ENCODE assay signal across 9 cellular contexts in genomic region chr11:327581-327923, GRCh38. TPM values are rescaled to one million over a fixed set of nuclear protein-coding genes. Genes with fewer than 3 reads are reported as not detected.
DNase-seq lines count a peak whose midpoint lies in the region; ATAC-seq and TF ChIP-seq lines count a peak whose summit lies in the region.
"Had no signal": no experiment of that assay in that cellular context is flagged by ENCODE, and none has a peak within 500 bp of the region (broad histone marks: within the 10 kb centered on the region; RNA-seq: fewer than 3 reads in every experiment).

No MANE protein-coding gene starts in this region.

- WGBS in testis, 2 donors: 93 to 99% methylated on average over 3 of the region's 3 CpGs
- no CpG with 5 or more reads among the region's 3 CpGs for WGBS in mesendoderm (ENCODE audit: extremely low coverage, insufficient coverage, low lambda C conversion rate)

- H3K4me1 ChIP-seq in testis: peaks cover 65% of the 10 kb centered on the region
- H3K4me1 ChIP-seq in mesendoderm (ENCODE audit: control insufficient read depth, low read depth, low read length): peaks cover 5% of the 10 kb centered on the region

- no peak overlapping the region for H3K4ac ChIP-seq in mesendoderm (ENCODE audit: low read depth, low read length)

- H2BK120ac ChIP-seq in mesendoderm (ENCODE audit: low read depth, low read length): no peak overlapping the region

- no peak overlapping the region for H3K23ac ChIP-seq in mesendoderm (ENCODE audit: low read length)

- no peaks in the 10 kb centered on the region for H3K9me3 ChIP-seq in testis

- H3K27me3 ChIP-seq in testis (no peaks in the 10 kb centered on the region), mesendoderm (ENCODE audit: insufficient read depth, low read length, poor library complexity) (no peaks in the 10 kb centered on the region)
- H3K27me3 ChIP-seq: MG63 had no signal

- no peak overlapping the region for H3K4me2 ChIP-seq in mesendoderm (ENCODE audit: low read length)

- TF ChIP-seq CTCF in mesothelial cell of epicardium (IDR thresholded peaks at IDR 0.05; ENCODE audit: unreplicated experiment): no peak
- no peak for TF ChIP-seq CTCF in testis (IDR thresholded peaks at IDR 0.05)

- no peak for DNase-seq in activated T-cell treated with anti-CD3 and anti-CD28 coated beads, Interleukin-2, amount 50 U/mL, for 72 hours
- no peak for DNase-seq in activated T-cell treated with anti-CD3 and anti-CD28 coated beads for 4 hours
- DNase-seq in mesothelial cell of epicardium (ENCODE audit: low spot score in 2 of 2, unreplicated experiment in 2 of 2): no peak
- DNase-seq in testis: no peak
- no peak for DNase-seq in DMS53 treated with DMSO at 0.1 percent for 48 hours (lab: John Stamatoyannopoulos, UW; ENCODE audit: unreplicated experiment)
- no peak for DNase-seq in mesendoderm
- no peak for DNase-seq in NCI-H1092 treated with DMSO at 0.1 percent for 48 hours (lab: John Stamatoyannopoulos, UW)
- DNase-seq: MG63 had no signal

- no peak overlapping the region for H2BK5ac ChIP-seq in mesendoderm (ENCODE audit: low read length)

- intact Hi-C loops in testis (cut with DNase I; ENCODE audit: low total_unique reads): no loop called here

- peak overlapping the region; percentile 86 to 89 for H3K4me3 Mint-ChIP-seq in activated T-cell treated with anti-CD3 and anti-CD28 coated beads, Interleukin-2, amount 50 U/mL, for 72 hours
- no peak overlapping the region for H3K4me3 Mint-ChIP-seq in mesothelial cell of epicardium

- no peaks in the 10 kb centered on the region for H3K79me2 ChIP-seq in mesendoderm (ENCODE audit: control insufficient read depth, insufficient read depth, low read length)

- no peaks in the 10 kb centered on the region for H3K79me1 ChIP-seq in mesendoderm (ENCODE audit: low read length)

- TF ChIP-seq POLR2A in testis (IDR thresholded peaks at IDR 0.05): no peak

- no peak overlapping the region for H2BK15ac ChIP-seq in mesendoderm (replicated peaks; ENCODE audit: low read depth)

- H4K5ac ChIP-seq in mesendoderm (ENCODE audit: low read length): no peak overlapping the region

- H3K36me3 ChIP-seq in testis (ENCODE audit: low read depth, missing control alignments) (no peaks in the 10 kb centered on the region), mesendoderm (ENCODE audit: control insufficient read depth, insufficient read depth, low read length) (no peaks in the 10 kb centered on the region)
- H3K36me3 ChIP-seq: MG63 had no signal

- H3K56ac ChIP-seq in mesendoderm (ENCODE audit: low read length): no peak overlapping the region

- no peak overlapping the region for H4K8ac ChIP-seq in mesendoderm (ENCODE audit: low read depth, low read length)

- peaks cover 0 to 2% of the 10 kb centered on the region in 2 donors for H3K36me3 Mint-ChIP-seq in activated T-cell treated with anti-CD3 and anti-CD28 coated beads, Interleukin-2, amount 50 U/mL, for 72 hours (ENCODE audit: insufficient read depth in 2 of 2)
- H3K36me3 Mint-ChIP-seq in mesothelial cell of epicardium: no peaks in the 10 kb centered on the region

- peaks cover 86% of the 10 kb centered on the region for H3K4me1 Mint-ChIP-seq in activated T-cell treated with anti-CD3 and anti-CD28 coated beads, Interleukin-2, amount 50 U/mL, for 72 hours (ENCODE audit: low read depth)
- peaks cover 35% of the 10 kb centered on the region for H3K4me1 Mint-ChIP-seq in mesothelial cell of epicardium

- no peak for ATAC-seq in activated T-cell treated with anti-CD3 and anti-CD28 coated beads, Interleukin-2, amount 50 U/mL, for 72 hours (replicated peaks in 1 of 2)

- no peaks in the 10 kb centered on the region for H3K9me3 Mint-ChIP-seq in activated T-cell treated with anti-CD3 and anti-CD28 coated beads, Interleukin-2, amount 50 U/mL, for 72 hours
- H3K9me3 Mint-ChIP-seq in mesothelial cell of epicardium: no peaks in the 10 kb centered on the region

- H3K27ac ChIP-seq in angular gyrus (ENCODE audit: low read depth, low read length) (peak overlapping the region; percentile 87), testis (peak overlapping the region; percentile 91 to 94), mesendoderm (ENCODE audit: low read depth, low read length) (no peak overlapping the region)

- no peak overlapping the region for H3K18ac ChIP-seq in mesendoderm (ENCODE audit: low read length)

- no peak overlapping the region for H2AK5ac ChIP-seq in mesendoderm (ENCODE audit: low read length)

- no peaks in the 10 kb centered on the region for H3K27me3 Mint-ChIP-seq in activated T-cell treated with anti-CD3 and anti-CD28 coated beads, Interleukin-2, amount 50 U/mL, for 72 hours (ENCODE audit: low read depth)
- no peaks in the 10 kb centered on the region for H3K27me3 Mint-ChIP-seq in mesothelial cell of epicardium (ENCODE audit: low read depth)

- H3K4me3 ChIP-seq in testis (no peak overlapping the region), mesendoderm (ENCODE audit: low read length) (no peak overlapping the region)
- H3K4me3 ChIP-seq: MG63 had no signal

- peak overlapping the region; percentile 84 for H3K27ac Mint-ChIP-seq in activated T-cell treated with anti-CD3 and anti-CD28 coated beads, Interleukin-2, amount 50 U/mL, for 72 hours
- peak overlapping the region; percentile 88 for H3K27ac Mint-ChIP-seq in mesothelial cell of epicardium

- H3K9ac ChIP-seq in mesendoderm (ENCODE audit: low read length): no peak overlapping the region

RNA-seq across cellular contexts. Expression of gene IFITM3, which starts 6.9 kb away (rescaled TPM):
- total RNA-seq in activated T-cell treated with anti-CD3 and anti-CD28 coated beads, Interleukin-2, amount 50 U/mL, for 72 hours: 10 to 100 TPM; 24.4 to 75.8 TPM
- total RNA-seq in mesothelial cell of epicardium (540 to 561 TPM (median 547 TPM) in 3 replicates), testis (100 to 1,000 TPM; 256 to 459 TPM)
- 717 TPM for polyA plus RNA-seq in testis (ENCODE audit: insufficient read depth, low read depth, low replicate concordance)
- 612 TPM for polyA plus RNA-seq in mesendoderm (2013, experiment 1 of 2)
- polyA plus RNA-seq in mesendoderm (2013, experiment 2 of 2): 633 TPM

RNA-seq across cellular contexts. Expression of gene IFITM1, which starts 13.7 kb away (rescaled TPM):
- 100 to 1,000 TPM; 306 to 384 TPM for total RNA-seq in activated T-cell treated with anti-CD3 and anti-CD28 coated beads, Interleukin-2, amount 50 U/mL, for 72 hours
- 120 to 128 TPM (median 122 TPM) in 3 replicates for total RNA-seq in mesothelial cell of epicardium
- 10 to 100 TPM; 63.1 to 93.3 TPM for total RNA-seq in testis
- 146 TPM for polyA plus RNA-seq in testis (ENCODE audit: insufficient read depth, low read depth, low replicate concordance)
- 1,155 TPM for polyA plus RNA-seq in mesendoderm (2013, experiment 1 of 2)
- polyA plus RNA-seq in mesendoderm (2013, experiment 2 of 2): 1,131 TPM

RNA-seq across cellular contexts. Expression of gene IFITM2, which starts 19.9 kb away (rescaled TPM):
- total RNA-seq in activated T-cell treated with anti-CD3 and anti-CD28 coated beads, Interleukin-2, amount 50 U/mL, for 72 hours: 100 to 1,000 TPM; 542 to 639 TPM
- total RNA-seq in mesothelial cell of epicardium (208 to 224 TPM (median 210 TPM) in 3 replicates), testis (100 to 1,000 TPM; 119 to 169 TPM)
- polyA plus RNA-seq in testis (ENCODE audit: insufficient read depth, low read depth, low replicate concordance): 283 TPM
- polyA plus RNA-seq in mesendoderm (2013, experiment 1 of 2): 1,871 TPM
- 1,795 TPM for polyA plus RNA-seq in mesendoderm (2013, experiment 2 of 2)

RNA-seq across cellular contexts. Expression of gene IFITM5, which starts 28.2 kb away (rescaled TPM):
- not detected for total RNA-seq in activated T-cell treated with anti-CD3 and anti-CD28 coated beads, Interleukin-2, amount 50 U/mL, for 72 hours
- total RNA-seq in mesothelial cell of epicardium (not detected in 3 replicates), testis (not detected)
- not detected for polyA plus RNA-seq in testis (ENCODE audit: insufficient read depth, low read depth, low replicate concordance)
- polyA plus RNA-seq in mesendoderm (2013, experiment 1 of 2): 0.13 TPM
- polyA plus RNA-seq in mesendoderm (2013, experiment 2 of 2): 0.15 TPM

RNA-seq across cellular contexts. Expression of gene PGGHG, which starts 38.6 kb away (rescaled TPM):
- 100 to 1,000 TPM; 161 to 273 TPM for total RNA-seq in activated T-cell treated with anti-CD3 and anti-CD28 coated beads, Interleukin-2, amount 50 U/mL, for 72 hours
- total RNA-seq in mesothelial cell of epicardium (101 to 109 TPM (median 103 TPM) in 3 replicates), testis (10 to 100 TPM; 26.5 to 32.5 TPM)
- 8.2 TPM for polyA plus RNA-seq in testis (ENCODE audit: insufficient read depth, low read depth, low replicate concordance)
- 27.3 TPM for polyA plus RNA-seq in mesendoderm (2013, experiment 1 of 2)
- 26.0 TPM for polyA plus RNA-seq in mesendoderm (2013, experiment 2 of 2)
